Comparison of ENCODE assay signal across 19 cellular contexts in the genomic region with DNA sequence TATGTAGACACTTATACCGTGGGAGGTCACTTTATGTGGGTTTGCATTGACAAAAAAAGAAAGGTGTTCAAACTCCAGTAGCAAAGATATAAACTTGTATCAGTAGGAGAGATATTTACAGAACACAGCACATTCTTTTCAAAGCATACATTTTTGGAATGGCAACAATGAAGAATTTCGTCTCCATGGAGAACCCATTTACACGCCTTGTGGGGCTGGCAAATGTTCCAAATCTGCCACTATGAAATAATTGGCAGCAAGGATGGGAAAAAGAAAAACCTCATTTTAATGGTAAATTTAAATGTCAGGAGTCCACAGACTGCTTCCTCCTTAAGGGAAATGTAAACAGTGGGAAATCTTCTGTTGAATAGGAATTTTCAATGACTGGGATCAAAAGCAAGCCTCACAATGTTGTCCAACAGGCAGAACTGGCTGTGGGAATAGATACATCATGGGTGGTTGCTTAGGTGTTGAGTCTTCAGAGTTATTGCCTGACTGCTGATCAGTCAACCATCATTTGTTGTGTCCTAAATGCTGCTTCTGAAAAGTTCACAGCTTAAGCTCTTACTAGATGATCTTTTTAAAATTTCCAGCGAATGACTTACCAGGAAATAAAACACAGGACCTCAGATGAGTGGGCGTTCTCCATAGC.
A peak's percentile ranks its signal among the peaks of the same experiment; 100 is the strongest.
DNase-seq lines count a peak whose midpoint lies in the region; ATAC-seq and TF ChIP-seq lines count a peak whose summit lies in the region.
"Had no signal": no experiment of that assay in that cellular context is flagged by ENCODE, and none has a peak within 500 bp of the region (broad histone marks: within the 10 kb centered on the region; RNA-seq: fewer than 3 reads in every experiment).

No MANE protein-coding gene starts in this region.

- DNase-seq in NCI-H748 (lab: John Stamatoyannopoulos, UW; ENCODE audit: unreplicated experiment), result peak; percentile 55
- no peak for DNase-seq in NCI-H748 treated with DMSO at 0.1 percent for 48 hours (lab: John Stamatoyannopoulos, UW)
- peak; percentile 54 for DNase-seq in PC-3
- peak; percentile 7 for DNase-seq in iPS-NIHi11 (ENCODE audit: low spot score)
- no peak for DNase-seq in activated CD4-positive, alpha-beta T cell treated with anti-CD3 and anti-CD28 coated beads, Interleukin-2, amount 50 U/mL, for 1 hour
- no peak for DNase-seq in adrenal gland
- DNase-seq in left lung, result no peak
- DNase-seq: activated CD8-positive, alpha-beta memory T cell treated with anti-CD3 and anti-CD28 coated beads for 24 hours; colonic mucosa; hippocampal formation; NCI-H187; NCI-H774; Peyer's patch; stimulated activated CD4-positive, alpha-beta T cell treated with anti-CD3 and anti-CD28 coated beads, Interleukin-4, amount 100 ng/mL, for 4 hours; T1000; upper lobe of right lung had no signal

- H3K27ac ChIP-seq in PC-3 (ENCODE audit: low read length) (no peak overlapping the region), adrenal gland (no peak overlapping the region), left lung (no peak overlapping the region)
- H3K27ac ChIP-seq: colonic mucosa, Peyer's patch, SK-N-MC, upper lobe of right lung had no signal

- 69 to 79% (median 72%) methylated on average over 5 of the region's 5 CpGs for WGBS in adrenal gland, 4 donors

- ATAC-seq in PC-3, result no peak
- no peak for ATAC-seq in HG02870 (IDR thresholded peaks at IDR 0.05; ENCODE audit: unreplicated experiment)
- ATAC-seq in left lung, result no peak
- ATAC-seq: upper lobe of right lung had no signal

- POLR2A ChIA-PET in PC-3 (lab: Charles Lee; ENCODE audit: unreplicated experiment), result no interaction called here

- intact Hi-C loops in PC-3 (cut with micrococcal nuclease), result no loop called here
- intact Hi-C loops in adrenal gland (cut with DNase I), result no loop called here
- intact Hi-C loops in left lung (cut with DNase I), result no loop called here

- H3K79me2 ChIP-seq in PC-3 (ENCODE audit: low read length), result no peaks in the 10 kb centered on the region

- H3K4me2 ChIP-seq in PC-3 (ENCODE audit: low read length), result no peak overlapping the region

- H4K20me1 ChIP-seq in PC-3 (ENCODE audit: low read length), result no peaks in the 10 kb centered on the region

- H3K9me3 ChIP-seq in PC-3 (ENCODE audit: low read length), result no peaks in the 10 kb centered on the region
- H3K9me3 ChIP-seq in adrenal gland (replicated peaks in 1 of 3), result no peaks in the 10 kb centered on the region
- no peaks in the 10 kb centered on the region for H3K9me3 ChIP-seq in left lung
- H3K9me3 ChIP-seq: colonic mucosa, Peyer's patch, upper lobe of right lung had no signal

- H3K4me1 ChIP-seq in PC-3 (ENCODE audit: insufficient read depth, low read length) (peaks cover 9% of the 10 kb centered on the region), adrenal gland (replicated peaks in 1 of 2) (no peaks in the 10 kb centered on the region), left lung (no peaks in the 10 kb centered on the region)
- H3K4me1 ChIP-seq: colonic mucosa, Peyer's patch, upper lobe of right lung had no signal

- H3K36me3 ChIP-seq in PC-3 (ENCODE audit: low read depth, low read length) (no peaks in the 10 kb centered on the region), adrenal gland (replicated peaks in 1 of 2) (no peaks in the 10 kb centered on the region), left lung (no peaks in the 10 kb centered on the region)
- H3K36me3 ChIP-seq: colonic mucosa, Peyer's patch, upper lobe of right lung had no signal

- no peak overlapping the region for H3K4me3 ChIP-seq in PC-3 (ENCODE audit: low read length)
- no peak overlapping the region for H3K4me3 ChIP-seq in adrenal gland
- H3K4me3 ChIP-seq in left lung, result no peak overlapping the region
- H3K4me3 ChIP-seq: colonic mucosa, Peyer's patch, SK-N-MC, skin epidermis, upper lobe of right lung had no signal

- CTCF ChIA-PET in PC-3 (lab: Charles Lee), result no interaction called here

- BruUV-seq in PC-3 (replicated peaks; lab: Mats Ljungman, UMichigan), result no TSS peak

- H3K9ac ChIP-seq in PC-3 (ENCODE audit: low read length), result no peak overlapping the region

- no peak for TF ChIP-seq CTCF in PC-3 (conservative IDR thresholded peaks at IDR 0.05; ENCODE audit: low read depth, low read length)
- no peak for TF ChIP-seq CTCF in adrenal gland (IDR thresholded peaks at IDR 0.05)
- TF ChIP-seq CTCF in left lung (IDR thresholded peaks at IDR 0.05), result no peak

- H2AFZ ChIP-seq in PC-3 (ENCODE audit: low read length), result no peak overlapping the region

- no peak for TF ChIP-seq POLR2A in adrenal gland (IDR thresholded peaks at IDR 0.05)

- no peaks in the 10 kb centered on the region for H3F3A ChIP-seq in PC-3 (ENCODE audit: low read length, unreplicated experiment)

- no peaks in the 10 kb centered on the region for H3K27me3 ChIP-seq in PC-3 (ENCODE audit: low read length)
- H3K27me3 ChIP-seq in adrenal gland, result no peaks in the 10 kb centered on the region
- no peaks in the 10 kb centered on the region for H3K27me3 ChIP-seq in left lung
- H3K27me3 ChIP-seq: colonic mucosa, Peyer's patch, upper lobe of right lung had no signal

- H3K9me2 ChIP-seq in PC-3 (replicated peaks; ENCODE audit: low read length), result no peaks in the 10 kb centered on the region

Comparison
In these comparisons a context has a peak if more than half of its experiments do, and no peak if none do; other contexts are left out.
1. DNase-seq: peak in NCI-H748 (single experiment), PC-3 (single experiment) and iPS-NIHi11 (single experiment); none in NCI-H748 treated with DMSO at 0.1 percent for 48 hours (single experiment), activated CD4-positive, alpha-beta T cell treated with anti-CD3 and anti-CD28 coated beads, Interleukin-2, amount 50 U/mL, for 1 hour (single experiment), adrenal gland (0 of 7) and left lung (0 of 2).